Comparison of ENCODE assay signal across 12 cellular contexts in the genomic region with DNA sequence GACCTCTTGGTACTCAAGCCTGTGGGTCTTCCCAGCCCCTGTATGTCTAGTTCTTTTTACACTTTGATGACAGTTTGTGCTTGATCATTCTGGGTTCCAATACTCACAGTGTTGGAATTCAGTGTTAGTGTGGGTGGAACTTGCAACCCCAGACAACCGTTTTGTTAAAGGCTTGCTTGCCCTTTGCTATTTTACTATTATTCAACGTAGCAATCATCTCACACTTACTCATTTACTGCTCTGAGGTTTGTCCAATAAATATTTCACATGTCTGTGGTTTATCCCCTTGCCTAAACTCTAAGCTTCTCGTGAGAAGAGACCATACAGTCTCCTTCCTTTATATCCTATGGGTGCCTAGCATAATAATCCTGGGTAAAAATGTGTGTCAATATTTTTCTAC. TPM values are rescaled to one million over a fixed set of nuclear protein-coding genes. Genes with fewer than 3 reads are reported as not detected.
DNase-seq lines count a peak whose midpoint lies in the region; FAIRE-seq and TF ChIP-seq lines count a peak whose summit lies in the region.
"Had no signal": no experiment of that assay in that cellular context is flagged by ENCODE, and none has a peak within 500 bp of the region (broad histone marks: within the 10 kb centered on the region; RNA-seq: fewer than 3 reads in every experiment).

No MANE protein-coding gene starts in this region.

- TF ChIP-seq CTCF in AG10803 (conservative IDR thresholded peaks at IDR 0.05; ENCODE audit: low read length) (no peak), bronchial epithelial cell (IDR thresholded peaks at IDR 0.05; ENCODE audit: insufficient read depth, low read length, severe bottlenecking) (no peak), OCI-LY7 (conservative IDR thresholded peaks at IDR 0.05; ENCODE audit: low read length) (no peak)

- no peaks in the 10 kb centered on the region for H3K27me3 ChIP-seq in bronchial epithelial cell (ENCODE audit: control insufficient read depth, insufficient read depth, low read length)

- no TSS peak for BruUV-seq in OCI-LY7 (replicated peaks; lab: Mats Ljungman, UMichigan)

- DNase-seq in AG10803 (ENCODE audit: low read depth), result peak; percentile 96
- peak; percentile 96 for DNase-seq in LHCN-M2 (ENCODE audit: low read depth)
- DNase-seq in bronchial epithelial cell (ENCODE audit: low read depth), result peak; percentile 95
- peak; percentile 93 for DNase-seq in kidney tubule cell (ENCODE audit: low spot score)
- no peak for DNase-seq in NK-92 treated with Interleukin-12 subunit alpha and Interleukin-12 subunit beta, amount 100 ng/mL, for 24 hours (lab: John Stamatoyannopoulos, UW)
- no peak for DNase-seq in OCI-LY7 (ENCODE audit: low spot score)
- DNase-seq in NCI-H1048 (lab: John Stamatoyannopoulos, UW), result no peak
- DNase-seq in stimulated activated CD4-positive, alpha-beta T cell treated with anti-CD3 and anti-CD28 coated beads, Interleukin-4, amount 100 ng/mL, for 1 hour, result no peak
- DNase-seq: activated CD8-positive, alpha-beta memory T cell treated with anti-CD3 and anti-CD28 coated beads for 24 hours; hypothalamus; stimulated activated CD4-positive, alpha-beta T cell treated with anti-CD3 and anti-CD28 coated beads, Interleukin-2, amount 100 ng/mL, for 48 hours; stimulated activated naive CD4-positive, alpha-beta T cell had no signal

- H2AFZ ChIP-seq in OCI-LY7 (ENCODE audit: low read length), result no peak overlapping the region

- POLR2A ChIA-PET in OCI-LY7 (lab: Charles Lee), result interaction anchor here (0.9 kb wide), 1 partner anchor 31 kb away, joined by 4 read pairs; no protein-coding TSS in a partner anchor

- FAIRE-seq in bronchial epithelial cell (lab: Jason Lieb, UNC), result no peak

- H3K4me3 ChIP-seq in AG10803 (ENCODE audit: low read length) (no peak overlapping the region), bronchial epithelial cell (ENCODE audit: low read depth, low read length) (no peak overlapping the region), OCI-LY7 (ENCODE audit: low read depth, low read length, poor library complexity, severe bottlenecking) (no peak overlapping the region)

- intact Hi-C loops in OCI-LY7 (cut with micrococcal nuclease; ENCODE audit: unreplicated experiment), result no loop called here

- H3K36me3 ChIP-seq in bronchial epithelial cell (ENCODE audit: control insufficient read depth, insufficient read depth, low read length) (peaks cover 2% of the 10 kb centered on the region), OCI-LY7 (ENCODE audit: insufficient read depth, low read length) (peaks cover 35% of the 10 kb centered on the region)

- H3K9me3 ChIP-seq in OCI-LY7 (ENCODE audit: low read length), result no peaks in the 10 kb centered on the region

- no peak overlapping the region for H3K4me2 ChIP-seq in OCI-LY7 (ENCODE audit: low read length)

- H4K20me1 ChIP-seq in OCI-LY7 (ENCODE audit: insufficient read depth, low read length), result no peaks in the 10 kb centered on the region

- no peaks in the 10 kb centered on the region for H3K9me2 ChIP-seq in OCI-LY7 (ENCODE audit: insufficient read depth, low read length)

- H3K79me2 ChIP-seq in OCI-LY7 (ENCODE audit: insufficient read depth, low read depth, low read length), result no peaks in the 10 kb centered on the region

- CTCF ChIA-PET in OCI-LY7 (lab: Charles Lee; ENCODE audit: unreplicated experiment), result no interaction called here

- no peaks in the 10 kb centered on the region for H3K4me1 ChIP-seq in OCI-LY7 (ENCODE audit: insufficient read depth, low read length, poor library complexity, severe bottlenecking)

- no peak overlapping the region for H3K27ac ChIP-seq in OCI-LY7 (ENCODE audit: low read depth, low read length, poor library complexity, severe bottlenecking)

RNA-seq across cellular contexts. Expression of gene CCNG2, which starts 15.3 kb away (rescaled TPM):
- total RNA-seq in LHCN-M2 (2014; rRNA removed) (41.7 and 42.3 TPM in 2 replicates), bronchial epithelial cell (18.7 and 19.3 TPM in 2 replicates), OCI-LY7 (2022) (87.4 and 104 TPM in 2 replicates)
- 24.4 TPM for polyA plus RNA-seq in LHCN-M2 (2012)
- 13.1 and 16.6 TPM in 2 replicates for total RNA-seq in OCI-LY7 (2014; rRNA removed; shearing (Covaris generic))

Comparison
In these comparisons a context has a peak if more than half of its experiments do, and no peak if none do; other contexts are left out.
1. DNase-seq: peak in AG10803 (single experiment), LHCN-M2 (single experiment), bronchial epithelial cell (single experiment) and kidney tubule cell (single experiment); none in NK-92 treated with Interleukin-12 subunit alpha and Interleukin-12 subunit beta, amount 100 ng/mL, for 24 hours (single experiment), OCI-LY7 (single experiment), NCI-H1048 (single experiment) and stimulated activated CD4-positive, alpha-beta T cell treated with anti-CD3 and anti-CD28 coated beads, Interleukin-4, amount 100 ng/mL, for 1 hour (single experiment).